Comparison of ENCODE assay signal across 8 cellular contexts in the genomic region with DNA sequence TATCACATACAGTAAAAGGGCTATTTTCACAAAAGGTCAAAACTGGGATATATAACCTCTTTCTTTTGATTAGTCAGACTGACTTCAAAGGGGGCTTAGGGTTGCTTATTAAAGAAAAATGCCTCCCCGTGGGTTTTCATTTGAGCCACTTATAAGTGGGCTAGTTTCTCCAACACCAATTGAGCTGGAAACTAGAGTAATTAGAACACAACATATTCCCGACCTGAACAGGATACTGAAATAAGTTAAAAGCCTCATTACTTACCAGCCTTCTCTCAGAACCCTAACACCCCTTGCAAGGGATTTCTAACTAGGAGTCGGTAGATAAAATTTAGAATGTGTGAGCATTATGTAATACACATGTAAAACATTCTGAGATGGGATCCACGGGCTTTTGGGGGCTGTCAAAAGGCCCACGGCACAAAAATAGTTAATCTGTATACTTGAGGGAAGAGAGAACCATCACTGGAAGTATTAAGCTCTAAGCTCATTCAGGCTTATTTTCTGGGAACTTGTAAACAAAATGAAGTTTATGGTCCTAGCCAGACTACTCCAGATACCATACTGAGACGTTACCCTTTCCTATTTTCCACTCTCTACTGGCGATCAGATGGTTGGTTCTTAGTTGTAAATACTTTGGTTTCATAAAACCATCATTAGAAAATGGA. TPM values are rescaled to one million over a fixed set of nuclear protein-coding genes. Genes with fewer than 3 reads are reported as not detected.
DNase-seq lines count a peak whose midpoint lies in the region; ATAC-seq, FAIRE-seq and TF ChIP-seq lines count a peak whose summit lies in the region.

No MANE protein-coding gene starts in this region.

- FAIRE-seq in RCC 7860 (lab: Jason Lieb, UNC): no peak

- ATAC-seq in HG03045 (IDR thresholded peaks at IDR 0.05; ENCODE audit: unreplicated experiment) (no peak), HG02870 (IDR thresholded peaks at IDR 0.05; ENCODE audit: unreplicated experiment) (no peak), GM19463 (IDR thresholded peaks at IDR 0.05; ENCODE audit: unreplicated experiment) (no peak)

- TF ChIP-seq CTCF in PC-9 (conservative IDR thresholded peaks at IDR 0.05) (no peak), epithelial cell of proximal tubule (conservative IDR thresholded peaks at IDR 0.05; ENCODE audit: low read depth, low read length) (no peak), retinal pigment epithelial cell (conservative IDR thresholded peaks at IDR 0.05; ENCODE audit: low read depth, low read length) (no peak)

- peak overlapping the region; percentile 85 for H3K9ac ChIP-seq in ES-I3 (ENCODE audit: low read depth, low read length)

- no TSS peak for BruUV-seq in PC-9 (replicated peaks; lab: Mats Ljungman, UMichigan)

- H3K4me1 ChIP-seq in ES-I3 (ENCODE audit: insufficient read depth, low read length) (peaks cover 4% of the 10 kb centered on the region), PC-9 (replicated peaks; ENCODE audit: insufficient read depth) (peaks cover 35% of the 10 kb centered on the region)

- H3K9me2 ChIP-seq in PC-9 (ENCODE audit: insufficient read depth): no peaks in the 10 kb centered on the region

- peaks cover 57% of the 10 kb centered on the region for H3F3A ChIP-seq in PC-9 (ENCODE audit: insufficient read depth, low read depth)

- H3K36me3 ChIP-seq in ES-I3 (ENCODE audit: insufficient read depth, low read length): no peaks in the 10 kb centered on the region
- peaks cover 9% of the 10 kb centered on the region; the same call in 1 of the 2 replicates for H3K36me3 ChIP-seq in PC-9 (ENCODE audit: low read depth)

- POLR2A ChIA-PET in PC-9 (lab: Charles Lee; ENCODE audit: unreplicated experiment): interaction anchor here (0.5 to 1.5 kb wide), 4 partner anchors 22 to 146 kb away, joined by 3 to 7 read pairs (median 5); no protein-coding TSS in a partner anchor

- H3K79me2 ChIP-seq in PC-9 (ENCODE audit: low read depth): peaks cover 42% of the 10 kb centered on the region

- no peaks in the 10 kb centered on the region for H3K9me3 ChIP-seq in ES-I3 (ENCODE audit: control insufficient read depth, insufficient read depth, low read length)
- no peaks in the 10 kb centered on the region for H3K9me3 ChIP-seq in PC-9 (ENCODE audit: insufficient read depth, low read depth)

- peak overlapping the region; percentile 72 for H3K27ac ChIP-seq in PC-9

- peak overlapping the region; percentile 84 for H3K4me2 ChIP-seq in PC-9

- no peak overlapping the region for H2AFZ ChIP-seq in PC-9

- H4K20me1 ChIP-seq in PC-9 (ENCODE audit: insufficient read depth): peaks cover 6% of the 10 kb centered on the region

- H3K27me3 ChIP-seq in PC-9 (ENCODE audit: insufficient read depth, low read depth): no peaks in the 10 kb centered on the region

- H3K4me3 ChIP-seq in PC-9 (peak overlapping the region; percentile 69), epithelial cell of proximal tubule (ENCODE audit: low read depth, low read length) (peak overlapping the region; percentile 61), retinal pigment epithelial cell (ENCODE audit: low read length) (peak overlapping the region; percentile 64)

- intact Hi-C loops in PC-9 (cut with micrococcal nuclease; ENCODE audit: unreplicated experiment): loop anchor here (1.0 to 5.0 kb wide), 7 partner anchors 28 to 1168 kb away; a partner anchor contains a TSS

- CTCF ChIA-PET in PC-9 (lab: Charles Lee): interaction anchor here (0.6 to 0.7 kb wide), 2 partner anchors 25 to 82 kb away, joined by 3 read pairs; no protein-coding TSS in a partner anchor

- no peak for DNase-seq in PC-9
- DNase-seq in epithelial cell of proximal tubule (ENCODE audit: low read depth): no peak
- DNase-seq in retinal pigment epithelial cell (ENCODE audit: low read depth): no peak
- no peak for DNase-seq in RCC 7860 (ENCODE audit: low spot score)

RNA-seq across cellular contexts. Expression of a gene that starts 29.3 kb away (rescaled TPM):
- 58.6 and 68.1 TPM in 2 replicates for total RNA-seq in PC-9 (2021)
- 19.8 and 46.4 TPM in 2 replicates for total RNA-seq in epithelial cell of proximal tubule
